ENCODE assay signal across 8 cellular contexts in genomic region chr1:31945677-31946076, GRCh38. TPM values are rescaled to one million over a fixed set of nuclear protein-coding genes. Genes with fewer than 3 reads are reported as not detected.
DNase-seq lines count a peak whose midpoint lies in the region; ATAC-seq, FAIRE-seq and TF ChIP-seq lines count a peak whose summit lies in the region.
"Not testable (repeated sequence)": the region's sequence is repeated elsewhere in the genome, so short reads cannot be mapped to it uniquely, and the experiment has no call there.

No MANE protein-coding gene starts in this region.

- DNase-seq in A549 (ENCODE audit: low read depth in 1 of 2, low spot score in 1 of 2); HCT116 (ENCODE audit: low read depth, low spot score); activated B cell treated with CpG ODN at 0.5 μM for 24 hours; cardiac muscle cell (ENCODE audit: low read depth in 1 of 2, low spot score in 1 of 2); mesothelial cell of epicardium (ENCODE audit: low spot score in 2 of 2, unreplicated experiment in 2 of 2); sigmoid colon; thyroid gland: not testable (repeated sequence)

- H3K4me2 ChIP-seq in A549 (peak overlapping the region; percentile 95), HCT116 (ENCODE audit: low read length) (peak overlapping the region; percentile 96; the same call in 1 of the 2 replicates)

- ATAC-seq in A549; HCT116; activated B cell treated with CpG ODN at 0.5 μM for 24 hours (ENCODE audit: low read depth): not testable (repeated sequence)

- not testable (repeated sequence) for TF ChIP-seq EP300 in A549 (IDR thresholded peaks at IDR 0.05); sigmoid colon (IDR thresholded peaks at IDR 0.05)

- POLR2A ChIA-PET in A549 (lab: Yijun Ruan, JAX) (interaction anchor here (1.7 to 4.6 kb wide), 3 partner anchors 9 to 18 kb away, joined by 6 to 110 read pairs (median 16); no protein-coding TSS in a partner anchor), HCT116 (lab: Charles Lee) (interaction anchor here (0.7 to 3.5 kb wide), 3 partner anchors 10 to 102 kb away, joined by 4 to 41 read pairs (median 5); no protein-coding TSS in a partner anchor), activated B cell treated with CpG ODN at 0.5 μM for 24 hours (lab: Charles Lee) (interaction anchor here (1.8 to 10.4 kb wide), 2 partner anchors 10 to 22 kb away, joined by 12 to 235 read pairs; no protein-coding TSS in a partner anchor)

- H3K9me2 ChIP-seq in HCT116 (ENCODE audit: insufficient read depth) = not testable (repeated sequence)

- not testable (repeated sequence) for H3K9ac ChIP-seq in HCT116 (ENCODE audit: low read length)

- TF ChIP-seq RAD21 in A549 (conservative IDR thresholded peaks at IDR 0.05 in 1 of 2, IDR thresholded peaks at IDR 0.05 in 1 of 2); HCT116 (IDR thresholded peaks at IDR 0.05; ENCODE audit: low read depth): not testable (repeated sequence)

- BruUV-seq in HCT116 (replicated peaks; lab: Mats Ljungman, UMichigan) = not testable (repeated sequence)

- not testable (repeated sequence) for H3K36me3 Mint-ChIP-seq in activated B cell treated with CpG ODN at 0.5 μM for 24 hours (ENCODE audit: low read depth); activated naive CD8-positive, alpha-beta T cell; mesothelial cell of epicardium

- peak overlapping the region; percentile 99 for H3K27ac ChIP-seq in A549
- peak overlapping the region; percentile 83; the same call in 1 of the 2 replicates for H3K27ac ChIP-seq in HCT116 (ENCODE audit: low read depth, low read length)
- peak overlapping the region; percentile 93 for H3K27ac ChIP-seq in cardiac muscle cell
- peak overlapping the region; percentile 96 to 99 (median 98) for H3K27ac ChIP-seq in sigmoid colon
- H3K27ac ChIP-seq in thyroid gland = peak overlapping the region; percentile 96 to 99 (median 99)

- peak overlapping the region; percentile 20 for H3K27ac Mint-ChIP-seq in activated B cell treated with CpG ODN at 0.5 μM for 24 hours
- not testable (repeated sequence) for H3K27ac Mint-ChIP-seq in activated naive CD8-positive, alpha-beta T cell; mesothelial cell of epicardium

- H3K36me3 ChIP-seq in HCT116 (ENCODE audit: control insufficient read depth in 1 of 2, insufficient read depth in 2 of 2, low read length in 2 of 2); cardiac muscle cell; sigmoid colon; thyroid gland: not testable (repeated sequence)

- not testable (repeated sequence) for H4K20me1 ChIP-seq in HCT116 (ENCODE audit: insufficient read depth)

- CTCF ChIA-PET in A549 (lab: Yijun Ruan, JAX) = interaction anchor here (1.4 to 24.5 kb wide), 2 partner anchors 11 to 130 kb away, joined by 4 to 518 read pairs; partner anchors contain the start of gene SPOCD1
- CTCF ChIA-PET in HCT116 (lab: Charles Lee) = interaction anchor here (2.1 to 2.2 kb wide), 2 partner anchors 18 to 130 kb away, joined by 5 to 21 read pairs; partner anchors contain the start of gene SPOCD1
- CTCF ChIA-PET in activated B cell treated with CpG ODN at 0.5 μM for 24 hours (lab: Charles Lee) = interaction anchor here (3.3 to 5.2 kb wide), 2 partner anchors 10 to 18 kb away, joined by 28 to 31 read pairs; no protein-coding TSS in a partner anchor

- H3K4me1 ChIP-seq in A549 (peaks cover 39% of the 10 kb centered on the region), HCT116 (ENCODE audit: control insufficient read depth in 1 of 2, insufficient read depth in 2 of 2, low read length in 2 of 2) (peaks cover 34 to 46% of the 10 kb centered on the region in 2 experiments), sigmoid colon (peaks cover 0 to 30% (median 24%) of the 10 kb centered on the region in 4 donors), thyroid gland (peaks cover 27 to 37% of the 10 kb centered on the region in 2 donors)
- not testable (repeated sequence) for H3K4me1 ChIP-seq in cardiac muscle cell (ENCODE audit: low read depth)

- H3K4me1 Mint-ChIP-seq in activated B cell treated with CpG ODN at 0.5 μM for 24 hours = peaks cover 41% of the 10 kb centered on the region
- peaks cover 41% of the 10 kb centered on the region for H3K4me1 Mint-ChIP-seq in activated naive CD8-positive, alpha-beta T cell (ENCODE audit: low read depth)
- peaks cover 22% of the 10 kb centered on the region for H3K4me1 Mint-ChIP-seq in mesothelial cell of epicardium

- H3K79me2 ChIP-seq in HCT116 (ENCODE audit: insufficient read depth, low read length) = not testable (repeated sequence)

- not testable (repeated sequence) for H3K9me3 ChIP-seq in A549; HCT116 (ENCODE audit: control insufficient read depth in 1 of 2, insufficient read depth in 1 of 2, low read depth in 1 of 2, low read length in 2 of 2); cardiac muscle cell (ENCODE audit: low read depth); sigmoid colon; thyroid gland

- not testable (repeated sequence) for FAIRE-seq in A549 (lab: Jason Lieb, UNC)

- not testable (repeated sequence) for TF ChIP-seq POLR2A in A549 (IDR thresholded peaks at IDR 0.05; ENCODE audit: low read length); HCT116 (IDR thresholded peaks at IDR 0.05; ENCODE audit: borderline replicate concordance, extremely low read depth, insufficient read depth, insufficient read length); sigmoid colon (IDR thresholded peaks at IDR 0.05); thyroid gland (IDR thresholded peaks at IDR 0.05)

- H3K27me3 Mint-ChIP-seq in activated B cell treated with CpG ODN at 0.5 μM for 24 hours; activated naive CD8-positive, alpha-beta T cell; mesothelial cell of epicardium (ENCODE audit: low read depth): not testable (repeated sequence)

- not testable (repeated sequence) for H3K9me3 Mint-ChIP-seq in activated B cell treated with CpG ODN at 0.5 μM for 24 hours; activated naive CD8-positive, alpha-beta T cell (ENCODE audit: low read depth); mesothelial cell of epicardium

- not testable (repeated sequence) for H3K4me3 ChIP-seq in A549; HCT116 (replicated peaks in 1 of 2; ENCODE audit: low read depth in 1 of 2, low read length in 2 of 2); cardiac muscle cell; sigmoid colon; thyroid gland (replicated peaks in 1 of 3)

- TF ChIP-seq CTCF in A549 (IDR thresholded peaks at IDR 0.05); HCT116 (IDR thresholded peaks at IDR 0.05 in 2 of 3, conservative IDR thresholded peaks at IDR 0.05 in 1 of 3; ENCODE audit: borderline replicate concordance in 1 of 3, insufficient read depth in 1 of 3, low read depth in 2 of 3, low read length in 2 of 3); activated B cell treated with CpG ODN at 0.5 μM for 24 hours (IDR thresholded peaks at IDR 0.05); cardiac muscle cell (IDR thresholded peaks at IDR 0.05; ENCODE audit: low read depth, low read length); mesothelial cell of epicardium (IDR thresholded peaks at IDR 0.05; ENCODE audit: unreplicated experiment); sigmoid colon (IDR thresholded peaks at IDR 0.05); thyroid gland (IDR thresholded peaks at IDR 0.05): not testable (repeated sequence)

- H3K4me3 Mint-ChIP-seq in activated B cell treated with CpG ODN at 0.5 μM for 24 hours = peak overlapping the region; percentile 36
- H3K4me3 Mint-ChIP-seq in activated naive CD8-positive, alpha-beta T cell = peak overlapping the region; percentile 42
- H3K4me3 Mint-ChIP-seq in mesothelial cell of epicardium = peak overlapping the region; percentile 17

- intact Hi-C loops in HCT116 (cut with micrococcal nuclease); activated B cell treated with CpG ODN at 0.5 μM for 24 hours (cut with micrococcal nuclease); sigmoid colon (cut with DNase I); thyroid gland (cut with DNase I): not testable (repeated sequence)

- H3K27me3 ChIP-seq in HCT116 (ENCODE audit: insufficient read depth, low read length); cardiac muscle cell; sigmoid colon; thyroid gland: not testable (repeated sequence)

- RAD21 ChIA-PET in HCT116 (lab: Charles Lee; ENCODE audit: low non-redundant PET in 1 of 2, low total read pairs in 2 of 2, uncharacterized antibody in 2 of 2, unreplicated experiment in 2 of 2) = not testable (repeated sequence)

- not testable (repeated sequence) for H2AFZ ChIP-seq in HCT116 (ENCODE audit: low read depth, low read length, poor library complexity, severe bottlenecking)

- 96% methylated on average over 8 of the region's 10 CpGs for WGBS in A549 (ENCODE audit: missing lambda C conversion rate)
- WGBS in sigmoid colon, 2 donors = 95 to 97% methylated on average over 10 of the region's 10 CpGs
- 97 to 98% methylated on average over 10 of the region's 10 CpGs for WGBS in thyroid gland, 2 donors

RNA-seq across cellular contexts. Expression of gene PTP4A2, which starts 7.5 kb away (rescaled TPM):
- polyA plus RNA-seq in A549 (2011; rRNA removed) = 504 and 563 TPM in 2 replicates
- polyA plus RNA-seq in A549 (2012; cell fraction: cytosol; rRNA removed) = 49.1 and 51.5 TPM in 2 replicates
- 13.1 and 17.8 TPM in 2 replicates for polyA plus RNA-seq in A549 (2012; cell fraction: nucleus; rRNA removed)
- 234 to 263 TPM (median 246 TPM) in 3 replicates for polyA plus RNA-seq in A549 (2017; fragmentation: RNase III; extraction: RNeasy Plus Mini Kit Qiagen cat#74134 plus additional on column Dnase treatment)
- polyA minus RNA-seq in A549 (2011; rRNA and poly(A)+ RNA removed) = 385 and 443 TPM in 2 replicates
- total RNA-seq in HCT116 (2021; ENCODE audit: unreplicated experiment) = 267 TPM
- polyA plus RNA-seq in HCT116 (2012) = 219 and 237 TPM in 2 replicates
- total RNA-seq in activated B cell treated with CpG ODN at 0.5 μM for 24 hours = 249 and 275 TPM in 2 replicates
- total RNA-seq in cardiac muscle cell = 105 and 161 TPM in 2 replicates
- 285 and 366 TPM in 2 replicates for polyA plus RNA-seq in cardiac muscle cell
- total RNA-seq in mesothelial cell of epicardium = 181 to 186 TPM (median 182 TPM) in 3 replicates
- total RNA-seq in sigmoid colon = 100 to 1,000 TPM; 226 to 327 (median 255) TPM
- polyA plus RNA-seq in sigmoid colon = 100 to 1,000 TPM; 145 to 228 (median 177) TPM
- 100 to 1,000 TPM; 204 to 507 (median 328) TPM for total RNA-seq in thyroid gland
